Comparison of ENCODE assay signal across 1 cellular context in genomic region chr9:128341435-128341849, GRCh38.
TF ChIP-seq lines count a peak whose summit lies in the region.

No MANE protein-coding gene starts in this region.

TF ChIP-seq in liver, 16 proteins besides CTCF, POLR2A, EP300 and RAD21 (continued from another document):
- TF ChIP-seq MAX (IDR thresholded peaks at IDR 0.05): no peak
